ENCODE assay signal across 26 cellular contexts in the genomic region with DNA sequence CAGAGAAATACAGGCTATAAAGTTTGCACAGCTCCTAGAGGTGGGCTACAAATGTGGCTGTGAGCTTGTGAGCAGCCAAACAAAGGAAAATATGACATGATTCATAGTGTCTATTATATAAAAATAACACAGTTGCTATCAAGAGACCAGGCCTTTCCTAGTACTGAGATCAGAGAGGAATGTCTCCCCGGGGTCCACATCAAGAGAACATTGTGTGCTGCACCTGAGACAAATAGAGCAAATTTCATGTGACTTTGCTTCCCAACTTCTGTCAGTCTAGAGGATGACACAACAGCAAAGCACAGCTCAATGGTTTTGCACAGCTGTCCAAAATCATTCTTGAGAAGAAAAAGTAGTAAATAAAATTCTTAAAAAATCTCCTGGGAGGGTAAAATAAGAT.
DNase-seq lines count a peak whose midpoint lies in the region; ATAC-seq and TF ChIP-seq lines count a peak whose summit lies in the region.
"Had no signal": no experiment of that assay in that cellular context is flagged by ENCODE, and none has a peak within 500 bp of the region (broad histone marks: within the 10 kb centered on the region; RNA-seq: fewer than 3 reads in every experiment).

No MANE protein-coding gene starts in this region.

- H3K4me2 ChIP-seq in skeletal muscle satellite cell (ENCODE audit: low read length): peak overlapping the region; percentile 26
- H3K4me2 ChIP-seq: GM23338, SK-N-SH had no signal

- 22 to 44% methylated on average over 1 of the region's 1 CpG for WGBS in gastroesophageal sphincter (ENCODE audit: low coverage in 1 of 2), 2 donors

- H3K27me3 ChIP-seq in breast epithelium: no peaks in the 10 kb centered on the region
- H3K27me3 ChIP-seq in gastroesophageal sphincter: no peaks in the 10 kb centered on the region
- no peaks in the 10 kb centered on the region for H3K27me3 ChIP-seq in skeletal muscle satellite cell (ENCODE audit: control insufficient read depth, insufficient read depth, low read length)
- H3K27me3 ChIP-seq: BE2C, left lung, neutrophil, suprapubic skin, uterus had no signal

- H3K36me3 ChIP-seq in breast epithelium (no peaks in the 10 kb centered on the region), gastroesophageal sphincter (no peaks in the 10 kb centered on the region), skeletal muscle satellite cell (ENCODE audit: insufficient read depth, low read length) (no peaks in the 10 kb centered on the region)
- H3K36me3 ChIP-seq: BE2C, left lung, neutrophil, right lobe of liver, suprapubic skin, uterus had no signal

- intact Hi-C loops in breast epithelium (cut with DNase I; ENCODE audit: low total_unique reads): no loop called here

- ATAC-seq in gastroesophageal sphincter (peak; percentile 75), HG02973 (IDR thresholded peaks at IDR 0.05; ENCODE audit: unreplicated experiment) (no peak)
- ATAC-seq: activated T-cell treated with anti-CD3 and anti-CD28 coated beads, Interleukin-2, amount 50 U/mL, for 4 hours; CD8-positive, alpha-beta T cell; GM23338; left lung; right lobe of liver; stimulated activated memory B cell treated with anti-CD40 and anti-IgM and Interleukin-4, amounts not matched to agents 10 μg/mL and 1 μg/mL and 100 μg/mL, for 72 hours had no signal

- peaks cover 0 to 23% of the 10 kb centered on the region in 2 donors for H3K4me1 ChIP-seq in breast epithelium
- peaks cover 41 to 92% (median 49%) of the 10 kb centered on the region in 3 donors for H3K4me1 ChIP-seq in gastroesophageal sphincter
- peaks cover 72% of the 10 kb centered on the region for H3K4me1 ChIP-seq in skeletal muscle satellite cell (ENCODE audit: control insufficient read depth, insufficient read depth, low read length)
- H3K4me1 ChIP-seq: BE2C, left lung, uterus had no signal

- peak overlapping the region; percentile 42 for H3K9ac ChIP-seq in skeletal muscle satellite cell (ENCODE audit: low read depth, low read length)
- H3K9ac ChIP-seq: SK-N-SH had no signal

- DNase-seq in LHCN-M2 (ENCODE audit: low read depth) (peak; percentile 97), breast epithelium (ENCODE audit: low spot score in 2 of 2) (no peak), ureter (ENCODE audit: low spot score) (no peak)
- no peak for DNase-seq in stimulated activated naive CD4-positive, alpha-beta T cell treated with Interleukin-2 at 50 U/mL for 16 hours (lab: John Stamatoyannopoulos, UW)
- DNase-seq: activated gamma-delta T cell; activated T-cell treated with anti-CD3 and anti-CD28 coated beads, Interleukin-2, amount 50 U/mL, for 4 hours; BE2C; CD8-positive, alpha-beta T cell; glutamatergic neuron; left lung; naive B cell; NCI-H1048; NCI-H1694; OCI-M1; posterior cingulate gyrus; right lobe of liver; SK-N-SH; stimulated activated CD4-positive, alpha-beta T cell treated with anti-CD3 and anti-CD28 coated beads, Interleukin-15, amount 100 ng/mL, for 24 hours had no signal

- TF ChIP-seq EP300 in gastroesophageal sphincter (IDR thresholded peaks at IDR 0.05): no peak

- H3K9me3 ChIP-seq in breast epithelium (no peaks in the 10 kb centered on the region), gastroesophageal sphincter (no peaks in the 10 kb centered on the region), skeletal muscle satellite cell (replicated peaks; ENCODE audit: low read length) (no peaks in the 10 kb centered on the region)
- H3K9me3 ChIP-seq: BE2C, left lung, neutrophil, right lobe of liver, SK-N-SH, suprapubic skin, uterus had no signal

- H3K27ac ChIP-seq in breast epithelium (peak overlapping the region; percentile 87 to 93), gastroesophageal sphincter (peak overlapping the region; percentile 76 to 89 (median 80))
- H3K27ac ChIP-seq: left lung, neutrophil, right lobe of liver had no signal

- TF ChIP-seq POLR2A in breast epithelium (IDR thresholded peaks at IDR 0.05) (no peak), gastroesophageal sphincter (IDR thresholded peaks at IDR 0.05) (no peak)

- H3K4me3 ChIP-seq in breast epithelium (no peak overlapping the region), gastroesophageal sphincter (no peak overlapping the region), skeletal muscle satellite cell (ENCODE audit: low read length) (no peak overlapping the region)
- H3K4me3 ChIP-seq: GM23338, left lung, right lobe of liver, suprapubic skin, uterus had no signal

- TF ChIP-seq CTCF in breast epithelium (IDR thresholded peaks at IDR 0.05): no peak
- TF ChIP-seq CTCF in gastroesophageal sphincter (IDR thresholded peaks at IDR 0.05): no peak
